In genomic region chr20:258963-259362, GRCh38 we compare ENCODE assay signal across 1 cellular context.
TF ChIP-seq lines count a peak whose summit lies in the region.

No MANE protein-coding gene starts in this region.

TF ChIP-seq in HepG2, 621 proteins besides CTCF, POLR2A, EP300 and RAD21 (continued from another document and continues in another):
- TF ChIP-seq REST (IDR thresholded peaks at IDR 0.05; ENCODE audit: borderline replicate concordance in 1 of 2, low read depth in 1 of 2, low read length in 2 of 2) (no peak), ZNF260 (CRISPR knock-in tag; IDR thresholded peaks at IDR 0.05; ENCODE audit: borderline replicate concordance, low read depth) (no peak), FOXK1 (CRISPR knock-in tag; IDR thresholded peaks at IDR 0.05; ENCODE audit: borderline replicate concordance, low read depth) (peak; percentile 34; the same call in 1 of the 2 replicates), ZNF331 (CRISPR knock-in tag; IDR thresholded peaks at IDR 0.05) (peak; percentile 45; the same call in 1 of the 2 replicates), ATAD3A (CRISPR knock-in tag; IDR thresholded peaks at IDR 0.05) (no peak), ZBTB14 (CRISPR knock-in tag; IDR thresholded peaks at IDR 0.05) (no peak), ZNF30 (CRISPR knock-in tag; IDR thresholded peaks at IDR 0.05) (no peak), SNAPC4 (CRISPR knock-in tag; IDR thresholded peaks at IDR 0.05) (no peak), ZNF414 (CRISPR knock-in tag; IDR thresholded peaks at IDR 0.05) (no peak), ZNF749 (CRISPR knock-in tag; IDR thresholded peaks at IDR 0.05; ENCODE audit: borderline replicate concordance) (no peak), TFDP2 (CRISPR knock-in tag; IDR thresholded peaks at IDR 0.05) (no peak), ZNF460 (CRISPR knock-in tag; IDR thresholded peaks at IDR 0.05; ENCODE audit: borderline replicate concordance) (no peak), MXI1 (IDR thresholded peaks at IDR 0.05; ENCODE audit: borderline replicate concordance, low read depth, low read length) (peak; percentile 29; the same call in 1 of the 3 replicates), ZNF546 (CRISPR knock-in tag; conservative IDR thresholded peaks at IDR 0.05) (no peak), ZXDC (CRISPR knock-in tag; IDR thresholded peaks at IDR 0.05) (no peak), PCBP1 (IDR thresholded peaks at IDR 0.05; ENCODE audit: borderline replicate concordance, low read depth, low read length) (no peak), ELF3 (CRISPR knock-in tag; IDR thresholded peaks at IDR 0.05) (no peak), ZNF792 (CRISPR knock-in tag; IDR thresholded peaks at IDR 0.05) (0 out of 2 replicates have a peak, but pooled peaks have one; percentile 25), U2AF2 (IDR thresholded peaks at IDR 0.05; ENCODE audit: low read depth, low read length) (no peak), ZNF691 (CRISPR knock-in tag; IDR thresholded peaks at IDR 0.05; ENCODE audit: borderline replicate concordance, low read depth) (peak; percentile 67; the same call in 1 of the 2 replicates), ZNF34 (CRISPR knock-in tag; IDR thresholded peaks at IDR 0.05; ENCODE audit: borderline replicate concordance) (0 out of 2 replicates have a peak, but pooled peaks have one; percentile 60), ZNF124 (CRISPR knock-in tag; IDR thresholded peaks at IDR 0.05) (no peak), ZNF12 (CRISPR knock-in tag; IDR thresholded peaks at IDR 0.05) (no peak), HCFC1 (IDR thresholded peaks at IDR 0.05; ENCODE audit: low read depth, low read length) (no peak), MYPOP (CRISPR knock-in tag; IDR thresholded peaks at IDR 0.05) (no peak), ZNF318 (CRISPR knock-in tag; IDR thresholded peaks at IDR 0.05) (0 out of 2 replicates have a peak, but pooled peaks have one; percentile 75), ETV5 (CRISPR knock-in tag; IDR thresholded peaks at IDR 0.05; ENCODE audit: borderline replicate concordance) (0 out of 2 replicates have a peak, but pooled peaks have one; percentile 40), BCL6 (CRISPR knock-in tag; IDR thresholded peaks at IDR 0.05) (0 out of 2 replicates have a peak, but pooled peaks have one; percentile 17)
